Comparison of ENCODE assay signal across 10 cellular contexts in the genomic region with DNA sequence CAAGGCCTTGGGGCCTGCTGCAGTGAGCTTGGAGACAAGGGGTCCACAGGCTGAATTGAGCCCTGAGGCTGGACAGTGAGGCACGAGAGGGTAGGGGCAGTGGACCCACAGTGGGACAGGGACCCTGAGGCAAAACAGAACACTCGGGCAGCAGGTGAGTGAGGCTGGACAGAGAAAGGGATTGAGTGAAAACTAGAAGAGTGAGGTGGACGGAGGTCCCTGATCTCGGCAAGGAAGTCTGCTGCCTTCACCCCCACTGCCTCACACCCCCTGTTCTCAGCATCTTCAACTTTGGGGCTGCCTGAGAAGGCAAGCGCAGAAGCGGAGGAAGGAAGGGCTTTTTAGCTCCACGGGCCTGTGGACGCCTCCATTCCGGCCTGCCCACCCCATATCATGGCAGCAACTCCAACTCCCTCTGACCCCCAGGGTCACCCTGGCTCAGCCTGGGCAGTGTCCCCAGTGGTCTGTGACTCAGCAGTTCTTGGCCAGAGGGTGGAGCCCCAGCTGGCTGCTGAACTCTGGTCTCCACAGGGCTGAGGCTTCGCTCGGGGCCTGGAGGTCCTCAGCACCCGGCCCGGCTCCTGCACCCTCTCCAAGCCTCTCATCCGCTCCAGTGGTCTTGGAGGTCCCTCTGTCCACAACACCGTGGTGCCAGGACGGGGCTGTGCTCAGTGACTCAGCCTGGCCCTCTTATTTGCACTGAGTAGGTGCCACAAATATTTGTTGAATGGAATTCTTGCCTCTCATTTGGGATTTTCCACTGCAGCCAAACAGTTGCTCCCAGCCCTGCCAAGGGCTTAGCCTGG.
A peak's percentile ranks its signal among the peaks of the same experiment; 100 is the strongest.
DNase-seq lines count a peak whose midpoint lies in the region; ATAC-seq and TF ChIP-seq lines count a peak whose summit lies in the region.
"Had no signal": no experiment of that assay in that cellular context is flagged by ENCODE, and none has a peak within 500 bp of the region (broad histone marks: within the 10 kb centered on the region; RNA-seq: fewer than 3 reads in every experiment).

No MANE protein-coding gene starts in this region.

- H3K4me3 ChIP-seq in SK-N-SH (ENCODE audit: low read depth in 2 of 2, low read length in 1 of 2) (no peak overlapping the region), fibroblast of the aortic adventitia (ENCODE audit: low read depth, low read length) (no peak overlapping the region), MM.1S (ENCODE audit: low read length) (no peak overlapping the region)

- H2AFZ ChIP-seq in SK-N-SH (ENCODE audit: low read depth) (no peak overlapping the region; the same call in 1 of the 2 replicates), MM.1S (ENCODE audit: low read length) (no peak overlapping the region)
- H2AFZ ChIP-seq: parathyroid adenoma had no signal

- H3K79me2 ChIP-seq in SK-N-SH (ENCODE audit: insufficient read depth) (no peaks in the 10 kb centered on the region), MM.1S (ENCODE audit: low read length) (no peaks in the 10 kb centered on the region)
- H3K79me2 ChIP-seq: parathyroid adenoma had no signal

- DNase-seq in ELR (ENCODE audit: low read depth) (peak; percentile 59), SK-N-SH (no peak), fibroblast of the aortic adventitia (ENCODE audit: low read depth) (peak; percentile 66), renal cortical epithelial cell (ENCODE audit: low read depth) (peak; percentile 70), GOT3 (lab: John Stamatoyannopoulos, UW) (no peak), MM.1S (no peak), SK-N-DZ (ENCODE audit: low spot score) (no peak), T-cell (no peak)
- DNase-seq: SIG-M5 had no signal

- no peaks in the 10 kb centered on the region for H3K9me3 Mint-ChIP-seq in T-cell

- POLR2A ChIA-PET in SK-N-SH (lab: Yijun Ruan, JAX) (no interaction called here), T-cell (lab: Charles Lee) (no interaction called here)

- H3K36me3 ChIP-seq in SK-N-SH (replicated peaks in 1 of 2; ENCODE audit: control insufficient read depth in 1 of 2, insufficient read depth in 2 of 2, low read length in 1 of 2) (no peaks in the 10 kb centered on the region), MM.1S (replicated peaks; ENCODE audit: insufficient read depth, low read length) (no peaks in the 10 kb centered on the region)

- H4K20me1 ChIP-seq in SK-N-SH (ENCODE audit: insufficient read depth) (no peaks in the 10 kb centered on the region), MM.1S (ENCODE audit: insufficient read depth, low read length) (no peaks in the 10 kb centered on the region)

- H3K27me3 ChIP-seq in SK-N-SH (ENCODE audit: insufficient read depth) (no peaks in the 10 kb centered on the region), MM.1S (replicated peaks; ENCODE audit: insufficient read depth, low read length) (no peaks in the 10 kb centered on the region)

- CTCF ChIA-PET in SK-N-SH (lab: Yijun Ruan, JAX) = interaction anchor here (1.1 kb wide), 1 partner anchor 47 kb away, joined by 3 read pairs; no protein-coding TSS in a partner anchor
- CTCF ChIA-PET in T-cell (lab: Charles Lee) = no interaction called here

- TF ChIP-seq CTCF in SK-N-SH (IDR thresholded peaks at IDR 0.05) (no peak), fibroblast of the aortic adventitia (IDR thresholded peaks at IDR 0.05; ENCODE audit: insufficient read depth, low read length) (peak; percentile 4), MM.1S (IDR thresholded peaks at IDR 0.05; ENCODE audit: low read length) (no peak)

- H3K9me3 ChIP-seq in SK-N-SH (no peaks in the 10 kb centered on the region), MM.1S (replicated peaks; ENCODE audit: insufficient read depth, low read length) (no peaks in the 10 kb centered on the region)

- H3K27ac ChIP-seq in SK-N-SH (ENCODE audit: low read depth in 2 of 2, low read length in 1 of 2) (no peak overlapping the region), MM.1S (ENCODE audit: low read length) (no peak overlapping the region)
- H3K27ac ChIP-seq: parathyroid adenoma had no signal

- no peaks in the 10 kb centered on the region for H3K27me3 Mint-ChIP-seq in T-cell

- H3K4me1 ChIP-seq in SK-N-SH (ENCODE audit: control insufficient read depth in 1 of 2, insufficient read depth in 2 of 2, low read depth in 1 of 2, low read length in 1 of 2) (peaks cover 2 to 21% of the 10 kb centered on the region in 2 experiments; a peak in 3 of 4 replicates), MM.1S (ENCODE audit: low read length) (no peaks in the 10 kb centered on the region)

- ATAC-seq in T-cell (replicated peaks in 1 of 4) = no peak

- no peak overlapping the region for H3K4me2 ChIP-seq in SK-N-SH
- H3K4me2 ChIP-seq in MM.1S (ENCODE audit: low read depth, low read length) = no peak overlapping the region

- 84% methylated on average over 9 of the region's 16 CpGs for WGBS in SK-N-SH (ENCODE audit: low lambda C conversion rate)

- H3K9ac ChIP-seq in SK-N-SH (no peak overlapping the region), MM.1S (ENCODE audit: low read length) (no peak overlapping the region)
- H3K9ac ChIP-seq: parathyroid adenoma had no signal

- TF ChIP-seq EP300 in SK-N-SH (IDR thresholded peaks at IDR 0.05; ENCODE audit: borderline replicate concordance in 1 of 2, low read depth in 1 of 2, low read length in 1 of 2) = no peak

- H3K9me2 ChIP-seq in SK-N-SH (no peaks in the 10 kb centered on the region), MM.1S (replicated peaks; ENCODE audit: insufficient read depth, low read length) (no peaks in the 10 kb centered on the region)

- no peak overlapping the region for H3K4me3 Mint-ChIP-seq in T-cell

- no peaks in the 10 kb centered on the region for H3K36me3 Mint-ChIP-seq in T-cell

- no peak for TF ChIP-seq RAD21 in SK-N-SH (IDR thresholded peaks at IDR 0.05; ENCODE audit: low read length)

- peaks cover 5% of the 10 kb centered on the region for H3F3A ChIP-seq in SK-N-SH (replicated peaks; ENCODE audit: insufficient read depth)
- no peaks in the 10 kb centered on the region for H3F3A ChIP-seq in MM.1S (ENCODE audit: insufficient read depth, low read length)

- peaks cover 6 to 16% (median 11%) of the 10 kb centered on the region in 3 donors for H3K4me1 Mint-ChIP-seq in T-cell

- H3K27ac Mint-ChIP-seq in T-cell = no peak overlapping the region

TF ChIP-seq in SK-N-SH, 30 proteins besides CTCF, POLR2A, EP300 and RAD21:
- peak; percentile 34; the same call in 1 of the 2 replicates for TF ChIP-seq FOSL2 (IDR thresholded peaks at IDR 0.05; ENCODE audit: borderline replicate concordance, low read depth)
- TF ChIP-seq TCF12 (IDR thresholded peaks at IDR 0.05) = 0 out of 2 replicates have a peak, but pooled peaks have one; percentile 4
- TF ChIP-seq NFIC (IDR thresholded peaks at IDR 0.05; ENCODE audit: borderline replicate concordance) = no peak

Comparison
In these comparisons a context has a peak if more than half of its experiments do, and no peak if none do; other contexts are left out.
1. DNase-seq: peak in ELR (single experiment), fibroblast of the aortic adventitia (single experiment) and renal cortical epithelial cell (single experiment); none in SK-N-SH (single experiment), GOT3 (single experiment), MM.1S (single experiment), SK-N-DZ (single experiment) and T-cell (0 of 34).